1 cellular context compared by ENCODE assay signal in genomic region chr11:67421421-67422031, GRCh38.
TF ChIP-seq lines count a peak whose summit lies in the region.

No MANE protein-coding gene starts in this region.

TF ChIP-seq in A549, 52 proteins besides CTCF, POLR2A, EP300 and RAD21 (continued from another document):
- TF ChIP-seq SMC3 (IDR thresholded peaks at IDR 0.05) (no peak), CHD2 (IDR thresholded peaks at IDR 0.05; ENCODE audit: low read length, partially characterized antibody) (no peak), MAFK (IDR thresholded peaks at IDR 0.05; ENCODE audit: partially characterized antibody) (no peak), ZSCAN20 (CRISPR knock-in tag; IDR thresholded peaks at IDR 0.05) (no peak), EHF (CRISPR knock-in tag; IDR thresholded peaks at IDR 0.05) (no peak), JUN (IDR thresholded peaks at IDR 0.05) (no peak)
- TF ChIP-seq, protein P1, sequence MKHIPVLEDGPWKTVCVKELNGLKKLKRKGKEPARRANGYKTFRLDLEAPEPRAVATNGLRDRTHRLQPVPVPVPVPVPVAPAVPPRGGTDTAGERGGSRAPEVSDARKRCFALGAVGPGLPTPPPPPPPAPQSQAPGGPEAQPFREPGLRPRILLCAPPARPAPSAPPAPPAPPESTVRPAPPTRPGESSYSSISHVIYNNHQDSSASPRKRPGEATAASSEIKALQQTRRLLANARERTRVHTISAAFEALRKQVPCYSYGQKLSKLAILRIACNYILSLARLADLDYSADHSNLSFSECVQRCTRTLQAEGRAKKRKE (CRISPR knock-in tag; IDR thresholded peaks at IDR 0.05; ENCODE audit: low read depth) = no peak
